ENCODE assay signal across 32 cellular contexts in the genomic region with DNA sequence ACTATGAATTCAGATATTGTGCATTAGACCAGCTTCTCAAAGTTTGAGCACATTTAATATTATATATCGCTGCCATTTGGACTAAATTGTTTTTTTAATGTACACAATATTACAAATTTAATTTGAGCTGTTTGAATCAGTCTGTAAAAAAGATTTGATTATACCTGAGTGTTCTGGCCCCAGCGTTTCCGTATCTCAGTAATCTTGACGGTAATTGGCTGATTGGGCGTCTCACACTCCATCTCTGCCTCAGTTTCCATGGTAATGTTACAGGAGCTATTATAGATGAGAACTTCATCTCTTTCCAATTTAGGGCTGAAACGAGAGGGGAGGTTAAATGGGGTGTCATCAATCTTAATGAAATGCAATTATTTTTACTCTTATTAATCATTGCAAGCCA.
"Had no signal": no experiment of that assay in that cellular context is flagged by ENCODE, and none has a peak within 500 bp of the region (broad histone marks: within the 10 kb centered on the region; RNA-seq: fewer than 3 reads in every experiment).

No MANE protein-coding gene starts in this region.

- H3K27ac ChIP-seq: adrenal gland, ascending aorta, brain microvascular endothelial cell, breast epithelium, cardiac muscle cell had no signal

- H3K4me1 ChIP-seq: adrenal gland, ascending aorta, breast epithelium had no signal

- H3K9me3 ChIP-seq: adrenal gland, ascending aorta, body of pancreas, breast epithelium had no signal

- DNase-seq: activated effector memory CD4-positive, alpha-beta T cell treated with anti-CD3 and anti-CD28 coated beads, Interleukin-2, amount 50 U/mL, for 16 hours; activated effector memory CD4-positive, alpha-beta T cell treated with Interleukin-2 at 50 U/mL for 16 hours; activated gamma-delta T cell; activated gamma-delta T cell treated with Interleukin-2 at 50 U/mL for 16 hours; activated naive CD4-positive, alpha-beta T cell; activated naive CD4-positive, alpha-beta T cell treated with anti-CD3 and anti-CD28 coated beads for 36 hours; activated naive CD4-positive, alpha-beta T cell treated with anti-CD3 and anti-CD28 coated beads, Interleukin-2, amount 10 ng/mL, durations not matched to agents 7 days and 5 days; activated naive CD4-positive, alpha-beta T cell treated with anti-CD3 and anti-CD28 coated beads, Interleukin-2, amount 50 U/mL, for 16 hours; activated naive CD4-positive, alpha-beta T cell treated with Interleukin-2 at 50 U/mL for 16 hours; activated naive CD8-positive, alpha-beta T cell treated with anti-CD3 and anti-CD28 coated beads for 36 hours; activated naive CD8-positive, alpha-beta T cell treated with anti-CD3 and anti-CD28 coated beads, Interleukin-2, amount 10 ng/mL, durations not matched to agents 7 days and 5 days; activated naive CD8-positive, alpha-beta T cell treated with anti-CD3 and anti-CD28 coated beads, Interleukin-2, amount 50 U/mL, for 24 hours; activated T-cell treated with anti-CD3 and anti-CD28 coated beads, Interleukin-2, amount 50 U/mL, for 1 hour; activated T-cell treated with anti-CD3 and anti-CD28 coated beads, Interleukin-2, amount 50 U/mL, for 24 hours; activated T-cell treated with anti-CD3 and anti-CD28 coated beads, Interleukin-2, amount 50 U/mL, for 4 hours; activated T-cell treated with anti-CD3 and anti-CD28 coated beads, Interleukin-2, amount 50 U/mL, for 48 hours; activated T-cell treated with anti-CD3 and anti-CD28 coated beads, Interleukin-2, amount 50 U/mL, for 72 hours; amniotic stem cell; amygdala; anterior cingulate cortex; aorta; body of pancreas; brain microvascular endothelial cell; caudate nucleus; central memory CD4-positive, alpha-beta T cell; cerebellar nuclear complex had no signal

- H3K36me3 ChIP-seq: adrenal gland, ascending aorta, brain microvascular endothelial cell, breast epithelium, cardiac muscle cell had no signal

- H3K4me3 ChIP-seq: adrenal gland, ascending aorta, body of pancreas, breast epithelium, cardiac muscle cell had no signal

- ATAC-seq: activated naive CD4-positive, alpha-beta T cell treated with anti-CD3 and anti-CD28 coated beads, Interleukin-2, amount 50 U/mL, for 72 hours; activated naive CD8-positive, alpha-beta T cell treated with anti-CD3 and anti-CD28 coated beads, Interleukin-2, amount 50 U/mL, for 24 hours; activated T-cell treated with anti-CD3 and anti-CD28 coated beads, Interleukin-2, amount 50 U/mL, for 4 hours; activated T-cell treated with anti-CD3 and anti-CD28 coated beads, Interleukin-2, amount 50 U/mL, for 72 hours; activated T-helper 17 cell treated with anti-CD3 and anti-CD28 coated beads, Interleukin-2, amount 50 U/mL, for 72 hours; body of pancreas had no signal

- H3K27me3 ChIP-seq: adrenal gland, ascending aorta, body of pancreas, brain microvascular endothelial cell, breast epithelium, cardiac muscle cell had no signal
